24 cellular contexts compared by ENCODE assay signal in genomic region chr1:175024773-175025172, GRCh38. TPM values are rescaled to one million over a fixed set of nuclear protein-coding genes. Genes with fewer than 3 reads are reported as not detected.
DNase-seq lines count a peak whose midpoint lies in the region; ATAC-seq lines count a peak whose summit lies in the region.
"Had no signal": no experiment of that assay in that cellular context is flagged by ENCODE, and none has a peak within 500 bp of the region (broad histone marks: within the 10 kb centered on the region; RNA-seq: fewer than 3 reads in every experiment).

No MANE protein-coding gene starts in this region.

- intact Hi-C loops in activated T-helper 2 cell treated with anti-CD3 and anti-CD28 coated beads, Interferon-gamma antibody, Interleukin-2, Interleukin-4, amounts not matched to agents 10 μg/mL and 5 μg/mL and 100 μg/mL, durations not matched to agents 14 hours and 24 hours and 36 hours (cut with micrococcal nuclease), result loop anchor here (5.0 to 10.0 kb wide), 4 partner anchors 48 to 1550 kb away; partner anchors contain the start of genes KIAA0040 and PRDX6
- intact Hi-C loops in head of caudate nucleus (cut with DNase I), result no loop called here

- DNase-seq in T-helper 2 cell treated with Interferon-gamma antibody and Interleukin-4, amounts not matched to agents 5 μg/mL and 100 μg/mL, for 36 hours (ENCODE audit: low spot score), result no peak
- DNase-seq in T-helper 2 cell, result no peak
- DNase-seq in CD8-positive, alpha-beta memory T cell, result no peak
- no peak for DNase-seq in activated T-helper 2 cell treated with anti-CD3 and anti-CD28 coated beads, Interferon-gamma antibody, Interleukin-2, Interleukin-4, amounts not matched to agents 10 μg/mL and 5 μg/mL and 100 μg/mL, durations not matched to agents 14 hours and 24 hours and 36 hours (ENCODE audit: low spot score)
- no peak for DNase-seq in naive thymus-derived CD8-positive, alpha-beta T cell
- no peak for DNase-seq in head of caudate nucleus
- no peak for DNase-seq in NCI-H446 (lab: John Stamatoyannopoulos, UW)
- DNase-seq: activated CD4-positive, CD25-positive, alpha-beta regulatory T cell treated with anti-CD3 and anti-CD28 coated beads, Interleukin-2, amount 50 U/mL, for 72 hours; endodermal cell; heart right ventricle; KG1; mammary epithelial cell; NCI-H1105; NCI-H2107; NCI-H526 treated with DMSO at 0.1 percent for 48 hours; retina; SHP77 treated with DMSO at 0.1 percent for 48 hours; stimulated activated naive B cell treated with anti-CD40 and anti-IgM and Interleukin-4, amounts not matched to agents 10 μg/mL and 1 μg/mL and 100 μg/mL, for 72 hours; T-helper 9 cell; transverse colon had no signal

- peaks cover 6% of the 10 kb centered on the region for H3K9me3 Mint-ChIP-seq in T-helper 2 cell treated with Interferon-gamma antibody and Interleukin-4, amounts not matched to agents 5 μg/mL and 100 μg/mL, for 36 hours
- H3K9me3 Mint-ChIP-seq in CD8-positive, alpha-beta memory T cell, result no peaks in the 10 kb centered on the region
- H3K9me3 Mint-ChIP-seq in activated T-helper 2 cell treated with anti-CD3 and anti-CD28 coated beads, Interferon-gamma antibody, Interleukin-2, Interleukin-4, amounts not matched to agents 10 μg/mL and 5 μg/mL and 100 μg/mL, durations not matched to agents 14 hours and 24 hours and 36 hours, result peaks cover 6% of the 10 kb centered on the region
- peaks cover 0 to 8% (median 0%) of the 10 kb centered on the region in 9 donors for H3K9me3 Mint-ChIP-seq in naive thymus-derived CD8-positive, alpha-beta T cell

- H3K4me1 Mint-ChIP-seq in T-helper 2 cell treated with Interferon-gamma antibody and Interleukin-4, amounts not matched to agents 5 μg/mL and 100 μg/mL, for 36 hours (ENCODE audit: low read depth), result peaks cover 28% of the 10 kb centered on the region
- H3K4me1 Mint-ChIP-seq in CD8-positive, alpha-beta memory T cell, result peaks cover 36 to 45% (median 42%) of the 10 kb centered on the region in 3 donors
- peaks cover 33% of the 10 kb centered on the region for H3K4me1 Mint-ChIP-seq in activated T-helper 2 cell treated with anti-CD3 and anti-CD28 coated beads, Interferon-gamma antibody, Interleukin-2, Interleukin-4, amounts not matched to agents 10 μg/mL and 5 μg/mL and 100 μg/mL, durations not matched to agents 14 hours and 24 hours and 36 hours (ENCODE audit: low read depth)
- peaks cover 29 to 46% (median 36%) of the 10 kb centered on the region in 4 donors for H3K4me1 Mint-ChIP-seq in naive thymus-derived CD8-positive, alpha-beta T cell

- peaks cover 9% of the 10 kb centered on the region for H3K36me3 Mint-ChIP-seq in T-helper 2 cell treated with Interferon-gamma antibody and Interleukin-4, amounts not matched to agents 5 μg/mL and 100 μg/mL, for 36 hours (ENCODE audit: low read depth)
- peaks cover 0 to 21% (median 0%) of the 10 kb centered on the region in 3 donors for H3K36me3 Mint-ChIP-seq in CD8-positive, alpha-beta memory T cell
- H3K36me3 Mint-ChIP-seq in activated T-helper 2 cell treated with anti-CD3 and anti-CD28 coated beads, Interferon-gamma antibody, Interleukin-2, Interleukin-4, amounts not matched to agents 10 μg/mL and 5 μg/mL and 100 μg/mL, durations not matched to agents 14 hours and 24 hours and 36 hours (ENCODE audit: low read depth), result peaks cover 20% of the 10 kb centered on the region
- H3K36me3 Mint-ChIP-seq in naive thymus-derived CD8-positive, alpha-beta T cell, result peaks cover 0 to 12% (median 0%) of the 10 kb centered on the region in 3 donors

- no peaks in the 10 kb centered on the region for H3K36me3 ChIP-seq in CD8-positive, alpha-beta memory T cell (ENCODE audit: insufficient read depth, low read length)
- H3K36me3 ChIP-seq: transverse colon had no signal

- H3K4me1 ChIP-seq in CD8-positive, alpha-beta memory T cell (ENCODE audit: insufficient read depth, low read length), result peaks cover 17% of the 10 kb centered on the region

- CTCF ChIA-PET in CD8-positive, alpha-beta memory T cell (lab: Charles Lee), result interaction anchor here (1.3 to 4.2 kb wide), 3 partner anchors 25 to 277 kb away, joined by 4 to 34 read pairs (median 5); partner anchors contain the start of gene CACYBP

- H3K4me3 ChIP-seq in CD8-positive, alpha-beta memory T cell (ENCODE audit: low read length), result no peak overlapping the region
- H3K4me3 ChIP-seq: heart right ventricle, transverse colon had no signal

- H3K27ac Mint-ChIP-seq in T-helper 2 cell treated with Interferon-gamma antibody and Interleukin-4, amounts not matched to agents 5 μg/mL and 100 μg/mL, for 36 hours, result peak overlapping the region; percentile 58
- peak overlapping the region; percentile 52 to 99 (median 92) for H3K27ac Mint-ChIP-seq in CD8-positive, alpha-beta memory T cell
- peak overlapping the region; percentile 9 for H3K27ac Mint-ChIP-seq in activated T-helper 2 cell treated with anti-CD3 and anti-CD28 coated beads, Interferon-gamma antibody, Interleukin-2, Interleukin-4, amounts not matched to agents 10 μg/mL and 5 μg/mL and 100 μg/mL, durations not matched to agents 14 hours and 24 hours and 36 hours
- peak overlapping the region in 9 of 10 donors; percentile 49 to 100 (median 93) for H3K27ac Mint-ChIP-seq in naive thymus-derived CD8-positive, alpha-beta T cell
- H3K27ac Mint-ChIP-seq: endodermal cell had no signal

- no peak for ATAC-seq in naive thymus-derived CD8-positive, alpha-beta T cell
- no peak for ATAC-seq in HG02588 (IDR thresholded peaks at IDR 0.05; ENCODE audit: unreplicated experiment)
- ATAC-seq: heart right ventricle; stimulated activated naive B cell treated with anti-CD40 and anti-IgM and Interleukin-4, amounts not matched to agents 10 μg/mL and 1 μg/mL and 100 μg/mL, for 72 hours had no signal

- no peaks in the 10 kb centered on the region for H3K9me3 ChIP-seq in CD8-positive, alpha-beta memory T cell (ENCODE audit: low read length)
- H3K9me3 ChIP-seq: BLaER1, heart right ventricle, transverse colon had no signal

- H3K27me3 Mint-ChIP-seq in T-helper 2 cell treated with Interferon-gamma antibody and Interleukin-4, amounts not matched to agents 5 μg/mL and 100 μg/mL, for 36 hours (ENCODE audit: low read depth), result no peaks in the 10 kb centered on the region
- no peaks in the 10 kb centered on the region for H3K27me3 Mint-ChIP-seq in CD8-positive, alpha-beta memory T cell
- no peaks in the 10 kb centered on the region for H3K27me3 Mint-ChIP-seq in activated T-helper 2 cell treated with anti-CD3 and anti-CD28 coated beads, Interferon-gamma antibody, Interleukin-2, Interleukin-4, amounts not matched to agents 10 μg/mL and 5 μg/mL and 100 μg/mL, durations not matched to agents 14 hours and 24 hours and 36 hours (ENCODE audit: low read depth)
- H3K27me3 Mint-ChIP-seq in naive thymus-derived CD8-positive, alpha-beta T cell, result no peaks in the 10 kb centered on the region
- H3K27me3 Mint-ChIP-seq: stimulated activated naive B cell treated with anti-CD40 and anti-IgM and Interleukin-4, amounts not matched to agents 10 μg/mL and 1 μg/mL and 100 μg/mL, for 72 hours had no signal

- no peak overlapping the region for H3K27ac ChIP-seq in CD8-positive, alpha-beta memory T cell (ENCODE audit: low read depth, low read length)
- H3K27ac ChIP-seq: BLaER1 had no signal

- no peaks in the 10 kb centered on the region for H3K27me3 ChIP-seq in CD8-positive, alpha-beta memory T cell (ENCODE audit: insufficient read depth, low read length, poor library complexity, severe bottlenecking)
- H3K27me3 ChIP-seq: BLaER1, heart right ventricle, transverse colon had no signal

- peak overlapping the region; percentile 30 for H3K4me3 Mint-ChIP-seq in T-helper 2 cell treated with Interferon-gamma antibody and Interleukin-4, amounts not matched to agents 5 μg/mL and 100 μg/mL, for 36 hours
- H3K4me3 Mint-ChIP-seq in CD8-positive, alpha-beta memory T cell, result peak overlapping the region; percentile 43 to 95 (median 87)
- peak overlapping the region; percentile 14 for H3K4me3 Mint-ChIP-seq in activated T-helper 2 cell treated with anti-CD3 and anti-CD28 coated beads, Interferon-gamma antibody, Interleukin-2, Interleukin-4, amounts not matched to agents 10 μg/mL and 5 μg/mL and 100 μg/mL, durations not matched to agents 14 hours and 24 hours and 36 hours (ENCODE audit: low read depth)
- H3K4me3 Mint-ChIP-seq in naive thymus-derived CD8-positive, alpha-beta T cell, result peak overlapping the region in 9 of 10 donors; percentile 15 to 98 (median 64)
- H3K4me3 Mint-ChIP-seq: endodermal cell had no signal

- POLR2A ChIA-PET in CD8-positive, alpha-beta memory T cell (lab: Charles Lee), result interaction anchor here (0.7 to 4.4 kb wide), 4 partner anchors 25 to 1422 kb away, joined by 3 to 107 read pairs (median 6); partner anchors contain the start of genes CACYBP and SLC9C2
- POLR2A ChIA-PET in naive thymus-derived CD8-positive, alpha-beta T cell (lab: Charles Lee), result interaction anchor here (0.7 to 4.2 kb wide), 2 partner anchors 25 to 118 kb away, joined by 4 to 180 read pairs; partner anchors contain the start of gene CACYBP

RNA-seq across cellular contexts. Expression of gene MRPS14, which starts 1.5 kb away (rescaled TPM):
- total RNA-seq in CD8-positive, alpha-beta memory T cell, result 10 to 100 TPM; 41.0 to 41.4 TPM
- polyA plus RNA-seq in CD8-positive, alpha-beta memory T cell, result 49.4 TPM
- total RNA-seq in activated T-helper 2 cell treated with anti-CD3 and anti-CD28 coated beads, Interferon-gamma antibody, Interleukin-2, Interleukin-4, amounts not matched to agents 10 μg/mL and 5 μg/mL and 100 μg/mL, durations not matched to agents 14 hours and 24 hours and 36 hours, result 31.5 and 32.9 TPM in 2 replicates
- total RNA-seq in naive thymus-derived CD8-positive, alpha-beta T cell, result 10 to 100 TPM; 32.5 to 32.6 TPM
- 10 to 100 TPM; 44.8 to 55.4 (median 45.7) TPM for polyA plus RNA-seq in naive thymus-derived CD8-positive, alpha-beta T cell

RNA-seq across cellular contexts. Expression of gene CACYBP, which starts 25.0 kb away (rescaled TPM):
- 100 to 1,000 TPM; 345 to 372 TPM for total RNA-seq in CD8-positive, alpha-beta memory T cell
- 166 TPM for polyA plus RNA-seq in CD8-positive, alpha-beta memory T cell
- total RNA-seq in activated T-helper 2 cell treated with anti-CD3 and anti-CD28 coated beads, Interferon-gamma antibody, Interleukin-2, Interleukin-4, amounts not matched to agents 10 μg/mL and 5 μg/mL and 100 μg/mL, durations not matched to agents 14 hours and 24 hours and 36 hours, result 311 and 318 TPM in 2 replicates
- total RNA-seq in naive thymus-derived CD8-positive, alpha-beta T cell, result 100 to 1,000 TPM in 1 of 2 experiments, 10 to 100 TPM in 1; 97.3 to 114 TPM
- 100 to 1,000 TPM; 167 to 185 (median 168) TPM for polyA plus RNA-seq in naive thymus-derived CD8-positive, alpha-beta T cell

RNA-seq across cellular contexts. Expression of gene TNN, which starts 42.9 kb away (rescaled TPM):
- total RNA-seq in CD8-positive, alpha-beta memory T cell, result not detected
- not detected for polyA plus RNA-seq in CD8-positive, alpha-beta memory T cell
- not detected in 2 replicates for total RNA-seq in activated T-helper 2 cell treated with anti-CD3 and anti-CD28 coated beads, Interferon-gamma antibody, Interleukin-2, Interleukin-4, amounts not matched to agents 10 μg/mL and 5 μg/mL and 100 μg/mL, durations not matched to agents 14 hours and 24 hours and 36 hours
- total RNA-seq in naive thymus-derived CD8-positive, alpha-beta T cell, result not detected
- polyA plus RNA-seq in naive thymus-derived CD8-positive, alpha-beta T cell, result not detected
- total RNA-seq: A172, mammary epithelial cell, OCI-LY7 had no signal
- polyA plus RNA-seq: mammary epithelial cell had no signal

Comparison
In these comparisons a context has a peak if more than half of its experiments do, and no peak if none do; other contexts are left out.
1. H3K27ac Mint-ChIP-seq: peak in every context shown above with its lines; median percentile 93 in naive thymus-derived CD8-positive, alpha-beta T cell; 92 in CD8-positive, alpha-beta memory T cell; 58 in T-helper 2 cell treated with Interferon-gamma antibody and Interleukin-4, amounts not matched to agents 5 μg/mL and 100 μg/mL, for 36 hours; 9 in activated T-helper 2 cell treated with anti-CD3 and anti-CD28 coated beads, Interferon-gamma antibody, Interleukin-2, Interleukin-4, amounts not matched to agents 10 μg/mL and 5 μg/mL and 100 μg/mL, durations not matched to agents 14 hours and 24 hours and 36 hours.
2. H3K4me3 Mint-ChIP-seq: peak in every context shown above with its lines; median percentile 87 in CD8-positive, alpha-beta memory T cell; 64 in naive thymus-derived CD8-positive, alpha-beta T cell; 30 in T-helper 2 cell treated with Interferon-gamma antibody and Interleukin-4, amounts not matched to agents 5 μg/mL and 100 μg/mL, for 36 hours; 14 in activated T-helper 2 cell treated with anti-CD3 and anti-CD28 coated beads, Interferon-gamma antibody, Interleukin-2, Interleukin-4, amounts not matched to agents 10 μg/mL and 5 μg/mL and 100 μg/mL, durations not matched to agents 14 hours and 24 hours and 36 hours.